ENCODE assay signal across 20 cellular contexts in genomic region chr3:140019946-140020345, GRCh38.
DNase-seq lines count a peak whose midpoint lies in the region; ATAC-seq, FAIRE-seq and TF ChIP-seq lines count a peak whose summit lies in the region.
"Had no signal": no experiment of that assay in that cellular context is flagged by ENCODE, and none has a peak within 500 bp of the region (broad histone marks: within the 10 kb centered on the region; RNA-seq: fewer than 3 reads in every experiment).

No MANE protein-coding gene starts in this region.

- H2BK5ac ChIP-seq in trophoblast cell (ENCODE audit: low read depth, low read length, poor library complexity), result no peak overlapping the region

- no peak for FAIRE-seq in frontal cortex (lab: Jason Lieb, UNC)
- FAIRE-seq: GM12878, H54 had no signal

- POLR2A ChIA-PET in activated CD8-positive, alpha-beta T cell treated with anti-CD3 and anti-CD28 coated beads, Interleukin-2, amount 10 ng/mL, durations not matched to agents 7 days and 5 days (lab: Charles Lee), result no interaction called here

- H3K4ac ChIP-seq in trophoblast cell (ENCODE audit: low read depth, low read length), result no peak overlapping the region

- DNase-seq in BE2C (peak; percentile 67), NCI-H146 treated with DMSO at 0.1 percent for 48 hours (lab: John Stamatoyannopoulos, UW; ENCODE audit: unreplicated experiment) (peak; percentile 27), trophoblast cell (peak; percentile 55 to 62), frontal cortex (ENCODE audit: low spot score in 2 of 2) (no peak)
- DNase-seq in activated CD8-positive, alpha-beta T cell treated with anti-CD3 and anti-CD28 coated beads, Interleukin-2, amount 10 ng/mL, durations not matched to agents 7 days and 5 days, result no peak
- DNase-seq: 8988T; CD8-positive, alpha-beta T cell; DMS 273 treated with DMSO at 0.1 percent for 48 hours; DMS53; DND-41; EL; HCEC 1CT; IMR-90 had no signal

- no CpG with 5 or more reads among the region's 2 CpGs for WGBS in trophoblast cell (ENCODE audit: extremely low coverage, insufficient coverage, insufficient read length)

- H4K12ac ChIP-seq in trophoblast cell (ENCODE audit: low read depth, low read length), result no peak overlapping the region

- H3K27ac Mint-ChIP-seq in activated CD8-positive, alpha-beta T cell treated with anti-CD3 and anti-CD28 coated beads, Interleukin-2, amount 10 ng/mL, durations not matched to agents 7 days and 5 days, result no peak overlapping the region
- H3K27ac Mint-ChIP-seq: CD8-positive, alpha-beta T cell; GM23338 had no signal

- no peak overlapping the region for H2BK12ac ChIP-seq in trophoblast cell (ENCODE audit: low read length)

- no peak overlapping the region for H3K18ac ChIP-seq in trophoblast cell (ENCODE audit: low read length)

- H3K4me1 ChIP-seq in BE2C (peaks cover 70% of the 10 kb centered on the region), trophoblast cell (ENCODE audit: control insufficient read depth in 1 of 2, insufficient read depth in 2 of 2, low read length in 2 of 2) (no peaks in the 10 kb centered on the region)

- TF ChIP-seq CTCF in BE2C (IDR thresholded peaks at IDR 0.05; ENCODE audit: low read depth, low read length), result no peak
- TF ChIP-seq CTCF in VCaP (conservative IDR thresholded peaks at IDR 0.05), result no peak

- no peak overlapping the region for H2AK5ac ChIP-seq in trophoblast cell (ENCODE audit: low read length)

- CTCF ChIA-PET in activated CD8-positive, alpha-beta T cell treated with anti-CD3 and anti-CD28 coated beads, Interleukin-2, amount 10 ng/mL, durations not matched to agents 7 days and 5 days (lab: Charles Lee), result no interaction called here

- H3K9me3 ChIP-seq in BE2C (no peaks in the 10 kb centered on the region), trophoblast cell (ENCODE audit: insufficient read depth, low read depth, low read length) (peaks cover 2% of the 10 kb centered on the region)
- H3K9me3 ChIP-seq: BLaER1 treated with 17β-estradiol and CSF1 and Interleukin-3, amounts not matched to agents 10 nM and 100 nM had no signal

- no peak overlapping the region for H3K9ac ChIP-seq in trophoblast cell (ENCODE audit: low read length)
- H3K9ac ChIP-seq: BLaER1 treated with 17β-estradiol and CSF1 and Interleukin-3, amounts not matched to agents 10 nM and 100 nM had no signal

- H3K23ac ChIP-seq in trophoblast cell (ENCODE audit: low read length), result no peak overlapping the region

- H2BK120ac ChIP-seq in trophoblast cell (ENCODE audit: insufficient read depth, low read length, poor library complexity), result no peak overlapping the region

- H2AFZ ChIP-seq in trophoblast cell (ENCODE audit: insufficient read depth, low read length, poor library complexity), result no peak overlapping the region
- H2AFZ ChIP-seq: GM23338 had no signal

- H4K8ac ChIP-seq in trophoblast cell (ENCODE audit: low read depth, low read length), result no peak overlapping the region

- H3K14ac ChIP-seq in trophoblast cell (ENCODE audit: low read length), result no peak overlapping the region

- H3K4me1 Mint-ChIP-seq in activated CD8-positive, alpha-beta T cell treated with anti-CD3 and anti-CD28 coated beads, Interleukin-2, amount 10 ng/mL, durations not matched to agents 7 days and 5 days (ENCODE audit: low read depth), result no peaks in the 10 kb centered on the region

- H3K4me3 ChIP-seq in BE2C (ENCODE audit: low read depth, low read length) (no peak overlapping the region), trophoblast cell (ENCODE audit: low read depth, low read length) (no peak overlapping the region)
- H3K4me3 ChIP-seq: BLaER1 treated with 17β-estradiol and CSF1 and Interleukin-3, amounts not matched to agents 10 nM and 100 nM; GM12878; GM23338 had no signal

- no peak overlapping the region for H3K4me2 ChIP-seq in trophoblast cell (ENCODE audit: low read length)
- H3K4me2 ChIP-seq: BLaER1 treated with 17β-estradiol and CSF1 and Interleukin-3, amounts not matched to agents 10 nM and 100 nM; GM23338 had no signal

- no peaks in the 10 kb centered on the region for H3K9me3 Mint-ChIP-seq in activated CD8-positive, alpha-beta T cell treated with anti-CD3 and anti-CD28 coated beads, Interleukin-2, amount 10 ng/mL, durations not matched to agents 7 days and 5 days (ENCODE audit: insufficient read depth)
- H3K9me3 Mint-ChIP-seq: CD8-positive, alpha-beta T cell; GM23338 had no signal

- H3K36me3 ChIP-seq in BE2C (no peaks in the 10 kb centered on the region), trophoblast cell (ENCODE audit: control insufficient read depth in 1 of 2, insufficient read depth in 2 of 2, low read length in 2 of 2) (no peaks in the 10 kb centered on the region)
- H3K36me3 ChIP-seq: BLaER1 treated with 17β-estradiol and CSF1 and Interleukin-3, amounts not matched to agents 10 nM and 100 nM had no signal

- H3K27me3 ChIP-seq in BE2C (no peaks in the 10 kb centered on the region), trophoblast cell (ENCODE audit: insufficient read depth, low read length) (no peaks in the 10 kb centered on the region)
- H3K27me3 ChIP-seq: BLaER1 treated with 17β-estradiol and CSF1 and Interleukin-3, amounts not matched to agents 10 nM and 100 nM had no signal

- H3K27ac ChIP-seq in VCaP (peak overlapping the region; percentile 97; the same call in 1 of the 2 replicates), trophoblast cell (ENCODE audit: low read depth, low read length) (no peak overlapping the region)
- H3K27ac ChIP-seq: BLaER1 treated with 17β-estradiol and CSF1 and Interleukin-3, amounts not matched to agents 10 nM and 100 nM; HL-60 had no signal

- H3K27me3 Mint-ChIP-seq in activated CD8-positive, alpha-beta T cell treated with anti-CD3 and anti-CD28 coated beads, Interleukin-2, amount 10 ng/mL, durations not matched to agents 7 days and 5 days (ENCODE audit: low read depth), result no peaks in the 10 kb centered on the region

- H4K91ac ChIP-seq in trophoblast cell (ENCODE audit: low read depth, low read length), result no peak overlapping the region

- H3K4me3 Mint-ChIP-seq in activated CD8-positive, alpha-beta T cell treated with anti-CD3 and anti-CD28 coated beads, Interleukin-2, amount 10 ng/mL, durations not matched to agents 7 days and 5 days, result no peak overlapping the region
- H3K4me3 Mint-ChIP-seq: CD8-positive, alpha-beta T cell; GM23338 had no signal

- no peaks in the 10 kb centered on the region for H3K79me2 ChIP-seq in trophoblast cell (ENCODE audit: control insufficient read depth, insufficient read depth, low read length, poor library complexity)

- ATAC-seq in activated CD8-positive, alpha-beta T cell treated with anti-CD3 and anti-CD28 coated beads, Interleukin-2, amount 10 ng/mL, durations not matched to agents 7 days and 5 days, result no peak
- no peak for ATAC-seq in GM21515 (IDR thresholded peaks at IDR 0.05; ENCODE audit: unreplicated experiment)
- ATAC-seq: CD8-positive, alpha-beta T cell; GM12878; GM23338 had no signal

- H3K79me1 ChIP-seq in trophoblast cell (ENCODE audit: low read length), result no peaks in the 10 kb centered on the region

- no peaks in the 10 kb centered on the region for H3K36me3 Mint-ChIP-seq in activated CD8-positive, alpha-beta T cell treated with anti-CD3 and anti-CD28 coated beads, Interleukin-2, amount 10 ng/mL, durations not matched to agents 7 days and 5 days (ENCODE audit: low read depth)
- H3K36me3 Mint-ChIP-seq: CD8-positive, alpha-beta T cell had no signal

Comparison
In these comparisons a context has a peak if more than half of its experiments do, and no peak if none do; other contexts are left out.
1. DNase-seq: peak in BE2C (single experiment), NCI-H146 treated with DMSO at 0.1 percent for 48 hours (single experiment) and trophoblast cell (2 of 2); none in frontal cortex (0 of 2) and activated CD8-positive, alpha-beta T cell treated with anti-CD3 and anti-CD28 coated beads, Interleukin-2, amount 10 ng/mL, durations not matched to agents 7 days and 5 days (single experiment).